ENCODE assay signal across 26 cellular contexts in genomic region chr5:179171251-179171815, GRCh38.
A peak's percentile ranks its signal among the peaks of the same experiment; 100 is the strongest.
DNase-seq lines count a peak whose midpoint lies in the region; ATAC-seq, FAIRE-seq and TF ChIP-seq lines count a peak whose summit lies in the region.
"Had no signal": no experiment of that assay in that cellular context is flagged by ENCODE, and none has a peak within 500 bp of the region (broad histone marks: within the 10 kb centered on the region; RNA-seq: fewer than 3 reads in every experiment).

No MANE protein-coding gene starts in this region.

- H4K5ac ChIP-seq in H9 (ENCODE audit: insufficient read length, low read depth, low read length), result no peak overlapping the region
- no peak overlapping the region for H4K5ac ChIP-seq in H1 (ENCODE audit: insufficient read length, low read depth, low read length)

- H3K4me3 ChIP-seq in H1 (ENCODE audit: extremely low read depth in 1 of 4, insufficient read depth in 2 of 4, low read depth in 3 of 4, low read length in 4 of 4), result no peak overlapping the region
- H3K4me3 ChIP-seq in uterus, result no peak overlapping the region
- H3K4me3 ChIP-seq: GM23248, SJSA1 had no signal

- no peaks in the 10 kb centered on the region for H3K23me2 ChIP-seq in H9 (ENCODE audit: insufficient read length, low read depth, low read length, poor library complexity, severe bottlenecking)
- H3K23me2 ChIP-seq in H1 (ENCODE audit: low read depth, low read length), result no peaks in the 10 kb centered on the region; the same call in 1 of the 2 replicates

- H2BK5ac ChIP-seq in H9 (ENCODE audit: insufficient read length, low read length), result no peak overlapping the region
- no peak overlapping the region for H2BK5ac ChIP-seq in H1 (ENCODE audit: low read depth, low read length)

- H3K9ac ChIP-seq in H9 (ENCODE audit: extremely low read depth, insufficient read length, low read length) (no peak overlapping the region), H1 (replicated peaks in 1 of 4; ENCODE audit: extremely low read depth in 1 of 4, low read depth in 3 of 4, low read length in 3 of 4) (no peak overlapping the region)
- H3K9ac ChIP-seq: GM23248 had no signal

- H3K27me3 ChIP-seq in H9 (ENCODE audit: insufficient read depth, low read length) (no peaks in the 10 kb centered on the region), H1 (replicated peaks in 1 of 4; ENCODE audit: control insufficient read depth in 3 of 4, extremely low read depth in 1 of 4, insufficient read depth in 3 of 4, low read length in 3 of 4) (no peaks in the 10 kb centered on the region; a peak in 1 of 7 replicates), uterus (no peaks in the 10 kb centered on the region)
- H3K27me3 ChIP-seq: SJSA1 had no signal

- H3K79me1 ChIP-seq in H9 (ENCODE audit: insufficient read depth, low read depth, low read length, poor library complexity, severe bottlenecking) (no peaks in the 10 kb centered on the region), H1 (ENCODE audit: low read depth, low read length) (no peaks in the 10 kb centered on the region)

- H4K8ac ChIP-seq in H9 (replicated peaks; ENCODE audit: insufficient read length, low read depth, low read length) (no peak overlapping the region), H1 (ENCODE audit: extremely low read depth, insufficient read depth, low read length) (peak overlapping the region; percentile 66; the same call in 1 of the 2 replicates)

- WGBS in H9 (ENCODE audit: extremely low coverage, insufficient read length, low lambda C conversion rate), result no CpG with 5 or more reads among the region's 12 CpGs
- 88% methylated on average over 12 of the region's 12 CpGs; no CpG with 5 or more reads in 1 of the 2 experiments for whole genome bisulfite sequencing in H1 (ENCODE audit: extremely low coverage in 1 of 2, insufficient coverage in 1 of 2, insufficient read length in 1 of 2, insufficient replicate concordance in 2 of 2, low coverage in 1 of 2, low lambda C conversion rate in 2 of 2, missing lambda C conversion rate in 1 of 2), 2 experiments

- peak overlapping the region in 2 of 3 experiments; percentile 44 to 86; a peak in 2 of 7 replicates for H3K27ac Mint-ChIP-seq in H9
- H3K27ac Mint-ChIP-seq: CD8-positive, alpha-beta memory T cell had no signal

- H3K56ac ChIP-seq in H9 (ENCODE audit: insufficient read length, low read depth, low read length) (no peak overlapping the region), H1 (replicated peaks; ENCODE audit: insufficient read length, low read depth, low read length) (no peak overlapping the region)

- intact Hi-C loops in uterus (cut with DNase I; ENCODE audit: low total_unique reads), result no loop called here

- H3K4ac ChIP-seq in H9 (ENCODE audit: low read depth, low read length) (no peak overlapping the region), H1 (replicated peaks; ENCODE audit: insufficient read length, low read depth, low read length) (no peak overlapping the region)

- no peak overlapping the region for H3K4me3 Mint-ChIP-seq in H9
- H3K4me3 Mint-ChIP-seq: CD8-positive, alpha-beta memory T cell had no signal

- H3K23ac ChIP-seq in H9 (ENCODE audit: insufficient read length, low read depth, low read length), result no peak overlapping the region
- no peak overlapping the region for H3K23ac ChIP-seq in H1 (ENCODE audit: insufficient read length)

- ATAC-seq in GM21390 (IDR thresholded peaks at IDR 0.05; ENCODE audit: unreplicated experiment), result no peak
- no peak for ATAC-seq in GM18909 (IDR thresholded peaks at IDR 0.05; ENCODE audit: poor library complexity, unreplicated experiment)
- ATAC-seq: HCT116, Panc1 had no signal

- H3K36me3 ChIP-seq in H1 (ENCODE audit: control insufficient read depth in 2 of 4, insufficient read depth in 4 of 4, low read length in 3 of 4), result no peaks in the 10 kb centered on the region
- no peaks in the 10 kb centered on the region for H3K36me3 ChIP-seq in uterus
- H3K36me3 ChIP-seq: SJSA1 had no signal

- H3K14ac ChIP-seq in H9 (ENCODE audit: insufficient read depth, low read length), result no peak overlapping the region; the same call in 1 of the 2 replicates
- no peak overlapping the region for H3K14ac ChIP-seq in H1 (ENCODE audit: insufficient read length)

- peaks cover 2% of the 10 kb centered on the region; the same call in 1 of the 2 replicates for H3K27me3 Mint-ChIP-seq in H9 (ENCODE audit: low read depth)

- no peaks in the 10 kb centered on the region for H4K20me1 ChIP-seq in H9 (ENCODE audit: control insufficient read depth, insufficient read depth, insufficient read length)
- no peaks in the 10 kb centered on the region for H4K20me1 ChIP-seq in H1 (replicated peaks in 1 of 2; ENCODE audit: control insufficient read depth in 1 of 2, insufficient read depth in 2 of 2, low read length in 2 of 2)

- no peak for TF ChIP-seq RAD21 in H1 (IDR thresholded peaks at IDR 0.05 in 1 of 2, conservative IDR thresholded peaks at IDR 0.05 in 1 of 2; ENCODE audit: low read depth in 2 of 2, low read length in 2 of 2)

- TF ChIP-seq POLR2A in H1 (IDR thresholded peaks at IDR 0.05; ENCODE audit: control extremely low read depth in 1 of 2, low read depth in 2 of 2, low read length in 2 of 2), result no peak
- TF ChIP-seq POLR2A in uterus (IDR thresholded peaks at IDR 0.05), result no peak

- H2AFZ ChIP-seq in H9 (ENCODE audit: low read length) (no peak overlapping the region), H1 (ENCODE audit: low read length) (no peak overlapping the region)
- H2AFZ ChIP-seq: GM23248 had no signal

- peak; percentile 62 to 73 for DNase-seq in NCI-H524 (lab: John Stamatoyannopoulos, UW)
- no peak for DNase-seq in NCI-H524 treated with DMSO at 0.1 percent for 48 hours (lab: John Stamatoyannopoulos, UW)
- DNase-seq in H9, result no peak
- DNase-seq in H1 (ENCODE audit: low read depth in 1 of 2, low spot score in 2 of 2), result no peak
- DNase-seq in uterus, result no peak
- DNase-seq in SHP77 (lab: John Stamatoyannopoulos, UW), result no peak
- DNase-seq: AML-193; Calu3; DMS53; GF-D8; GM23248; IMR-90; MV-4-11; NCI-H1105 treated with DMSO at 0.1 percent for 48 hours; NCI-H2081; NCI-H446 treated with DMSO at 0.1 percent for 48 hours; NK-92 treated with Interleukin-12 subunit alpha and Interleukin-12 subunit beta, amount 100 ng/mL, for 24 hours; T-helper 1 cell had no signal

- no peak overlapping the region for H2BK20ac ChIP-seq in H9 (ENCODE audit: low read depth, low read length, poor library complexity, severe bottlenecking)
- H2BK20ac ChIP-seq in H1 (ENCODE audit: low read length), result no peak overlapping the region

- H2AK5ac ChIP-seq in H9 (ENCODE audit: insufficient read length, low read length) (no peak overlapping the region), H1 (ENCODE audit: low read depth, low read length) (no peak overlapping the region)

- no peaks in the 10 kb centered on the region for H3K4me1 Mint-ChIP-seq in H9

- H3K4me2 ChIP-seq in H9 (ENCODE audit: insufficient read depth, insufficient read length, low read length), result no peak overlapping the region
- H3K4me2 ChIP-seq in H1 (ENCODE audit: insufficient read depth in 1 of 2, low read depth in 2 of 2, low read length in 2 of 2), result no peak overlapping the region

- H4K91ac ChIP-seq in H9 (ENCODE audit: insufficient read length, low read depth, low read length), result no peak overlapping the region
- no peak overlapping the region for H4K91ac ChIP-seq in H1 (replicated peaks; ENCODE audit: insufficient read length, low read length)

- H3K9me3 ChIP-seq in H9 (ENCODE audit: control insufficient read depth, low read depth, low read length), result no peaks in the 10 kb centered on the region
- H3K9me3 ChIP-seq in H1 (ENCODE audit: insufficient read depth in 2 of 2, low read depth in 1 of 2, low read length in 1 of 2), result 0 out of 4 replicates have a peak, but pooled peaks cover 0 to 2% of the 10 kb centered on the region in 2 experiments
- no peaks in the 10 kb centered on the region for H3K9me3 ChIP-seq in uterus

- H3T11ph ChIP-seq in H9 (ENCODE audit: low read length), result no peak overlapping the region

- TF ChIP-seq CTCF in H9 (conservative IDR thresholded peaks at IDR 0.05) (no peak), H1 (IDR thresholded peaks at IDR 0.05; ENCODE audit: control extremely low read depth in 1 of 3, insufficient read depth in 1 of 3, low read depth in 1 of 3, low read length in 3 of 3) (no peak), uterus (IDR thresholded peaks at IDR 0.05) (no peak)

- POLR2A ChIA-PET in H1 (lab: Charles Lee; ENCODE audit: partially characterized antibody), result no interaction called here

- H3K9me3 Mint-ChIP-seq in H9, result peaks cover 7 to 15% of the 10 kb centered on the region in 2 experiments; a peak in 4 of 5 replicates

- peaks cover 0 to 6% (median 5%) of the 10 kb centered on the region in 3 experiments; a peak in 3 of 7 replicates for H3K36me3 Mint-ChIP-seq in H9 (ENCODE audit: insufficient read depth in 1 of 3, low read depth in 3 of 3)
- H3K36me3 Mint-ChIP-seq: CD8-positive, alpha-beta memory T cell had no signal

- no peaks in the 10 kb centered on the region for H3K4me1 ChIP-seq in H9 (ENCODE audit: insufficient read depth, low read length)
- H3K4me1 ChIP-seq in H1 (replicated peaks in 1 of 4; ENCODE audit: control insufficient read depth in 3 of 4, insufficient read depth in 4 of 4, low read length in 3 of 4), result no peaks in the 10 kb centered on the region; a peak in 1 of 7 replicates
- no peaks in the 10 kb centered on the region for H3K4me1 ChIP-seq in uterus
- H3K4me1 ChIP-seq: SJSA1 had no signal

- no peak overlapping the region for H2BK120ac ChIP-seq in H9 (ENCODE audit: low read depth, low read length, poor library complexity, severe bottlenecking)
- no peak overlapping the region for H2BK120ac ChIP-seq in H1 (replicated peaks; ENCODE audit: low read depth, low read length)

- H2BK12ac ChIP-seq in H9 (ENCODE audit: insufficient read length, low read depth, low read length), result no peak overlapping the region
- H2BK12ac ChIP-seq in H1 (ENCODE audit: low read depth, low read length), result no peak overlapping the region

- H3K18ac ChIP-seq in H9 (ENCODE audit: insufficient read length, low read depth, low read length), result no peak overlapping the region
- H3K18ac ChIP-seq in H1 (ENCODE audit: extremely low read depth, low read length), result no peak overlapping the region

- H3K79me2 ChIP-seq in H9 (ENCODE audit: insufficient read depth, low read length) (no peaks in the 10 kb centered on the region), H1 (ENCODE audit: control insufficient read depth in 1 of 2, insufficient read depth in 2 of 2, low read length in 2 of 2) (no peaks in the 10 kb centered on the region)

- no peak for TF ChIP-seq EP300 in H1 (IDR thresholded peaks at IDR 0.05; ENCODE audit: borderline replicate concordance in 1 of 2, low read depth in 2 of 2, low read length in 2 of 2)

- H2BK15ac ChIP-seq in H9 (ENCODE audit: low read depth, low read length), result no peak overlapping the region
- H2BK15ac ChIP-seq in H1 (ENCODE audit: low read length), result no peak overlapping the region

- H3K27ac ChIP-seq in H9 (ENCODE audit: insufficient read length, low read depth, low read length) (no peak overlapping the region), H1 (ENCODE audit: low read depth, low read length) (no peak overlapping the region), uterus (peak overlapping the region; percentile 24 to 53)
- H3K27ac ChIP-seq: C4-2B, GM23248, SJSA1 had no signal

- CTCF ChIA-PET in H1 (lab: Charles Lee; ENCODE audit: partially characterized antibody), result interaction anchor here (0.6 to 1.6 kb wide), 5 partner anchors 28 to 119 kb away, joined by 3 to 4 read pairs (median 3); no protein-coding TSS in a partner anchor

- FAIRE-seq in H1 (lab: Jason Lieb, UNC), result no peak
- FAIRE-seq: HTR-8/SVneo had no signal

TF ChIP-seq in H1, 55 proteins besides CTCF, POLR2A, EP300 and RAD21 (continues in another document):
- no peak for TF ChIP-seq ZNF274 (IDR thresholded peaks at IDR 0.05; ENCODE audit: borderline replicate concordance, extremely low read depth, low read length)

Comparison
In these comparisons a context has a peak if more than half of its experiments do, and no peak if none do; other contexts are left out.
1. DNase-seq: peak in NCI-H524 (2 of 2); none in NCI-H524 treated with DMSO at 0.1 percent for 48 hours (single experiment), H9 (single experiment), H1 (0 of 2), uterus (0 of 2) and SHP77 (0 of 2).
2. H3K27ac ChIP-seq: peak in uterus (2 of 2); none in H9 (single experiment) and H1 (single experiment).